In the genomic region with DNA sequence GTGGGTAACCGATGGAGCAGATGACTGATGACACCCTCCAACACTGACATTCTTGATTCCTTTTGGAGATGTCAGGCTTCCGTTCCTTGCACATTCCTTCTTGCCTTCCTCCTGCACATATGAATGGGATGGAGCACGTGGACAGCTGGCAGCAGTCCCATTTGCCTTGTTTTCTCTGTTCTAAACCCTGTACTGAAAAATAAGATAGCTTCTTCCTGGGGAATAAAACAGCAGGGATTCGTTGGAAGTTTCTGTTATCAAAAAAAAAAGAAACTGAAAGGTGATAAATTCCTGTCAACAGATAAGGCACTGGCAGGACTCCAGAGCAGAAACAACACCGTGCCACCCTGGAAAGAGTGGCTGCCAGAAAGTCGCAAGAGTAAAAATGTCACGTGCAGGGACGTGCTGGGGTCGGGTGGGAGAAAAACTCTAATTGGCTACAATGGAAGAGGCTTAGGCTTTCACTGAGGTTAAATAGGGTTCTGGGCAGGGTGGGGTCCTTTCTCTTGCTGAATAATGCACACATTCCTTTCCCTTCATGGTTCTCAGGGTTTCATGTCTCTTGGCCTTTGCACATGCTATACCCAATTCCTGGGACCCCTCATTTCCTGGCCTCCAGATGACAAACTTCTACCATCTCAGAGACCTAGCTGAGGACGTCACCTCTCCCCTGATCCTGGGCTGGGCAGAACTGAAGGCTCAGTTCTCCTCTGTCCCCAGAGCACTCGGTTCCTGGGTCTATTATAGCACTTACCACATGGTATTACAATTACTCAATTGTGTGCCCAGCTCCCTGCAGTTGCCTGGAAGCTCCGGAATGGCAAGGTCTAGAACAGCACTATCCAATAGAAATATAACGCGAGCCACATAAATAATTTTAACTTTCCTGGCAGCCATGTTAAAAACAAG, we compare ENCODE assay signal across 10 cellular contexts. TPM values are rescaled to one million over a fixed set of nuclear protein-coding genes. Genes with fewer than 3 reads are reported as not detected.
DNase-seq lines count a peak whose midpoint lies in the region; ATAC-seq and TF ChIP-seq lines count a peak whose summit lies in the region.
"Had no signal": no experiment of that assay in that cellular context is flagged by ENCODE, and none has a peak within 500 bp of the region (broad histone marks: within the 10 kb centered on the region; RNA-seq: fewer than 3 reads in every experiment).

No MANE protein-coding gene starts in this region.

- H3K4me1 ChIP-seq in HEK293 (ENCODE audit: control insufficient read depth, insufficient read depth, low read length) (peaks cover 28% of the 10 kb centered on the region), right atrium auricular region (peaks cover 0 to 73% of the 10 kb centered on the region in 2 donors)

- DNase-seq in right atrium auricular region (ENCODE audit: low spot score) (peak; percentile 68), pulmonary artery endothelial cell (ENCODE audit: low read depth, low spot score) (peak; percentile 62), NCI-H187 treated with DMSO at 0.1 percent for 48 hours (lab: John Stamatoyannopoulos, UW) (no peak), NCI-H2081 treated with DMSO at 0.1 percent for 48 hours (lab: John Stamatoyannopoulos, UW) (no peak)
- DNase-seq in activated T-cell treated with anti-CD3 and anti-CD28 coated beads, Interleukin-2, amount 50 U/mL, for 1 hour = no peak
- DNase-seq: H7, NCI-H510A had no signal

- no peaks in the 10 kb centered on the region for H3K27me3 ChIP-seq in right atrium auricular region

- H3K9me3 ChIP-seq in HEK293 (ENCODE audit: control insufficient read depth, insufficient read depth, low read depth, low read length) = no peaks in the 10 kb centered on the region
- no peaks in the 10 kb centered on the region for H3K9me3 ChIP-seq in right atrium auricular region

- TF ChIP-seq CTCF in HEK293 (tag by site-specific recombination; IDR thresholded peaks at IDR 0.05) (no peak), right atrium auricular region (IDR thresholded peaks at IDR 0.05) (no peak)

- CTCF ChIA-PET in HEK293 (lab: Yijun Ruan, JAX) = interaction anchor here (0.5 to 2.7 kb wide), 8 partner anchors 9 to 1340 kb away, joined by 3 to 8 read pairs (median 6); no protein-coding TSS in a partner anchor

- no peak overlapping the region for H3K4me3 ChIP-seq in HEK293 (ENCODE audit: low read depth, low read length)
- no peak overlapping the region for H3K4me3 ChIP-seq in right atrium auricular region

- H3K27ac ChIP-seq in HEK293 (ENCODE audit: extremely low read depth, low read depth, low read length) = peak overlapping the region; percentile 68; the same call in 1 of the 2 replicates
- H3K27ac ChIP-seq in angular gyrus (ENCODE audit: low read depth, low read length) = peak overlapping the region; percentile 41
- H3K27ac ChIP-seq in right atrium auricular region = peak overlapping the region; percentile 94 to 95

- ATAC-seq in GM21526 (IDR thresholded peaks at IDR 0.05; ENCODE audit: low FRiP score, unreplicated experiment) = no peak

- H3K36me3 ChIP-seq in HEK293 (ENCODE audit: control insufficient read depth in 2 of 2, insufficient read depth in 1 of 2, low read length in 2 of 2) = no peaks in the 10 kb centered on the region
- no peaks in the 10 kb centered on the region for H3K36me3 ChIP-seq in right atrium auricular region

- POLR2A ChIA-PET in HEK293 (lab: Yijun Ruan, JAX) = no interaction called here

TF ChIP-seq in HEK293, 187 proteins besides CTCF, POLR2A, EP300 and RAD21 (continues in another document):
- TF ChIP-seq PRDM1 (tag by site-specific recombination; IDR thresholded peaks at IDR 0.05) (peak; percentile 77), ZNF561 (tag by site-specific recombination; IDR thresholded peaks at IDR 0.05; ENCODE audit: borderline replicate concordance) (peak; percentile 91), ZNF501 (tag by site-specific recombination; IDR thresholded peaks at IDR 0.05) (0 out of 2 replicates have a peak, but pooled peaks have one; percentile 16), SP3 (tag by site-specific recombination; IDR thresholded peaks at IDR 0.05) (no peak), ZBTB48 (tag by site-specific recombination; IDR thresholded peaks at IDR 0.05) (peak; percentile 33; the same call in 1 of the 2 replicates), ZNF335 (tag by site-specific recombination; conservative IDR thresholded peaks at IDR 0.05) (peak; percentile 72), HOXD13 (CRISPR knock-in tag; IDR thresholded peaks at IDR 0.05; ENCODE audit: borderline replicate concordance) (no peak; the same call in 1 of the 2 replicates), ZNF623 (tag by site-specific recombination; IDR thresholded peaks at IDR 0.05) (peak; percentile 95), OSR2 (tag by site-specific recombination; IDR thresholded peaks at IDR 0.05) (peak; percentile 75), ZNF112 (tag by site-specific recombination; IDR thresholded peaks at IDR 0.05) (no peak), TCF7L2 (IDR thresholded peaks at IDR 0.05; ENCODE audit: borderline replicate concordance, low read depth, low read length) (0 out of 2 replicates have a peak, but pooled peaks have one; percentile 19), YY2 (tag by site-specific recombination; IDR thresholded peaks at IDR 0.05) (no peak), ZFP41 (tag by site-specific recombination; IDR thresholded peaks at IDR 0.05; ENCODE audit: borderline replicate concordance) (no peak), KLF8 (tag by site-specific recombination; IDR thresholded peaks at IDR 0.05) (peak; percentile 53), GLI2 (tag by site-specific recombination; IDR thresholded peaks at IDR 0.05; ENCODE audit: borderline replicate concordance, low read depth) (peak; percentile 60; the same call in 1 of the 2 replicates), IKZF3 (tag by site-specific recombination; IDR thresholded peaks at IDR 0.05) (peak; percentile 70), ZNF843 (tag by site-specific recombination; IDR thresholded peaks at IDR 0.05) (peak; percentile 89), ZNF239 (tag by site-specific recombination; IDR thresholded peaks at IDR 0.05) (no peak), FEZF1 (tag by site-specific recombination; IDR thresholded peaks at IDR 0.05) (peak; percentile 79), ZFP37 (tag by site-specific recombination; IDR thresholded peaks at IDR 0.05) (peak; percentile 100), ZNF19 (tag by site-specific recombination; IDR thresholded peaks at IDR 0.05; ENCODE audit: low read depth) (0 out of 2 replicates have a peak, but pooled peaks have one; percentile 39), ZIC2 (tag by site-specific recombination; IDR thresholded peaks at IDR 0.05) (peak; percentile 67), ZBTB20 (tag by site-specific recombination; IDR thresholded peaks at IDR 0.05) (peak; percentile 55; the same call in 1 of the 2 replicates), ZNF664 (tag by site-specific recombination; IDR thresholded peaks at IDR 0.05) (no peak), ZNF777 (tag by site-specific recombination; IDR thresholded peaks at IDR 0.05; ENCODE audit: borderline replicate concordance) (no peak)
- TF ChIP-seq, protein P1, sequence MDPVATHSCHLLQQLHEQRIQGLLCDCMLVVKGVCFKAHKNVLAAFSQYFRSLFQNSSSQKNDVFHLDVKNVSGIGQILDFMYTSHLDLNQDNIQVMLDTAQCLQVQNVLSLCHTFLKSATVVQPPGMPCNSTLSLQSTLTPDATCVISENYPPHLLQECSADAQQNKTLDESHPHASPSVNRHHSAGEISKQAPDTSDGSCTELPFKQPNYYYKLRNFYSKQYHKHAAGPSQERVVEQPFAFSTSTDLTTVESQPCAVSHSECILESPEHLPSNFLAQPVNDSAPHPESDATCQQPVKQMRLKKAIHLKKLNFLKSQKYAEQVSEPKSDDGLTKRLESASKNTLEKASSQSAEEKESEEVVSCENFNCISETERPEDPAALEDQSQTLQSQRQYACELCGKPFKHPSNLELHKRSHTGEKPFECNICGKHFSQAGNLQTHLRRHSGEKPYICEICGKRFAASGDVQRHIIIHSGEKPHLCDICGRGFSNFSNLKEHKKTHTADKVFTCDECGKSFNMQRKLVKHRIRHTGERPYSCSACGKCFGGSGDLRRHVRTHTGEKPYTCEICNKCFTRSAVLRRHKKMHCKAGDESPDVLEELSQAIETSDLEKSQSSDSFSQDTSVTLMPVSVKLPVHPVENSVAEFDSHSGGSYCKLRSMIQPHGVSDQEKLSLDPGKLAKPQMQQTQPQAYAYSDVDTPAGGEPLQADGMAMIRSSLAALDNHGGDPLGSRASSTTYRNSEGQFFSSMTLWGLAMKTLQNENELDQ (tag by site-specific recombination; IDR thresholded peaks at IDR 0.05; ENCODE audit: low read depth) = no peak
- TF ChIP-seq, protein P2, sequence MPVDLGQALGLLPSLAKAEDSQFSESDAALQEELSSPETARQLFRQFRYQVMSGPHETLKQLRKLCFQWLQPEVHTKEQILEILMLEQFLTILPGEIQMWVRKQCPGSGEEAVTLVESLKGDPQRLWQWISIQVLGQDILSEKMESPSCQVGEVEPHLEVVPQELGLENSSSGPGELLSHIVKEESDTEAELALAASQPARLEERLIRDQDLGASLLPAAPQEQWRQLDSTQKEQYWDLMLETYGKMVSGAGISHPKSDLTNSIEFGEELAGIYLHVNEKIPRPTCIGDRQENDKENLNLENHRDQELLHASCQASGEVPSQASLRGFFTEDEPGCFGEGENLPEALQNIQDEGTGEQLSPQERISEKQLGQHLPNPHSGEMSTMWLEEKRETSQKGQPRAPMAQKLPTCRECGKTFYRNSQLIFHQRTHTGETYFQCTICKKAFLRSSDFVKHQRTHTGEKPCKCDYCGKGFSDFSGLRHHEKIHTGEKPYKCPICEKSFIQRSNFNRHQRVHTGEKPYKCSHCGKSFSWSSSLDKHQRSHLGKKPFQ (tag by site-specific recombination; IDR thresholded peaks at IDR 0.05) = 0 out of 2 replicates have a peak, but pooled peaks have one; percentile 22
- TF ChIP-seq, protein P3, sequence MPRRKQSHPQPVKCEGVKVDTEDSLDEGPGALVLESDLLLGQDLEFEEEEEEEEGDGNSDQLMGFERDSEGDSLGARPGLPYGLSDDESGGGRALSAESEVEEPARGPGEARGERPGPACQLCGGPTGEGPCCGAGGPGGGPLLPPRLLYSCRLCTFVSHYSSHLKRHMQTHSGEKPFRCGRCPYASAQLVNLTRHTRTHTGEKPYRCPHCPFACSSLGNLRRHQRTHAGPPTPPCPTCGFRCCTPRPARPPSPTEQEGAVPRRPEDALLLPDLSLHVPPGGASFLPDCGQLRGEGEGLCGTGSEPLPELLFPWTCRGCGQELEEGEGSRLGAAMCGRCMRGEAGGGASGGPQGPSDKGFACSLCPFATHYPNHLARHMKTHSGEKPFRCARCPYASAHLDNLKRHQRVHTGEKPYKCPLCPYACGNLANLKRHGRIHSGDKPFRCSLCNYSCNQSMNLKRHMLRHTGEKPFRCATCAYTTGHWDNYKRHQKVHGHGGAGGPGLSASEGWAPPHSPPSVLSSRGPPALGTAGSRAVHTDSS (tag by site-specific recombination; IDR thresholded peaks at IDR 0.05) = peak; percentile 68

RNA-seq across cellular contexts. Expression of a gene that starts 7.0 kb away (rescaled TPM):
- 10 to 100 TPM; 16.9 to 30.1 TPM for total RNA-seq in right atrium auricular region
- total RNA-seq in pulmonary artery endothelial cell = 32.6 and 68.6 TPM in 2 replicates

Comparison
In these comparisons a context has a peak if more than half of its experiments do, and no peak if none do; other contexts are left out.
1. H3K27ac ChIP-seq: peak in every context shown above with its lines; median percentile 94 in right atrium auricular region; 68 in HEK293; 41 in angular gyrus.
2. DNase-seq: peak in right atrium auricular region (single experiment) and pulmonary artery endothelial cell (single experiment); none in NCI-H187 treated with DMSO at 0.1 percent for 48 hours (single experiment), NCI-H2081 treated with DMSO at 0.1 percent for 48 hours (single experiment) and activated T-cell treated with anti-CD3 and anti-CD28 coated beads, Interleukin-2, amount 50 U/mL, for 1 hour (single experiment).